ENCODE assay signal across 25 cellular contexts in the genomic region with DNA sequence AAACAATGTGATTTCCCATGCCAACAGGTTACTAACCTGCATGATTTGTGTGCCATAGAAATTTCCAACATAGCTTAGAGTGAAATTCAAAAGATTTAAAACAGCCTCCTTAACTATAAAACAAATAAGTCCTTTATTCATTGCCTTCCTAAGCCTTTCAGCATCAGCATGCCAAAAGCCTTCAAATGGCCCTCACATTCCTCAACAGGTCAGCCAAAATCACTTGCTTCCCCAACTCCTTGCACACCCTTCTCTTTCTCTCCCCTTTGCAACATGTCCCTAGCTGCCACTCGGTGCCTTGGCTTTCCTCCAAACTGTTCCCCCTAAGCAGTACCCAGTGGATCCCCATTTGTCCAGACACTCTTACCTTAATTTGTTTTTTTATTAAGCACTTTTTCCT.
"Had no signal": no experiment of that assay in that cellular context is flagged by ENCODE, and none has a peak within 500 bp of the region (broad histone marks: within the 10 kb centered on the region; RNA-seq: fewer than 3 reads in every experiment).

No MANE protein-coding gene starts in this region.

- H3K27ac Mint-ChIP-seq: immature natural killer cell; naive thymus-derived CD8-positive, alpha-beta T cell; progenitor cell of endocrine pancreas; stimulated activated memory B cell treated with anti-CD40 and anti-IgM and Interleukin-4, amounts not matched to agents 10 μg/mL and 1 μg/mL and 100 μg/mL, for 72 hours; stimulated activated naive CD8-positive, alpha-beta T cell treated with anti-CD3 and anti-CD28 coated beads, Interleukin-15, amount 100 ng/mL, for 72 hours; type B pancreatic cell had no signal

- ATAC-seq: left colon; left lung; lower lobe of right lung; naive thymus-derived CD8-positive, alpha-beta T cell; right lobe of liver; stimulated activated memory B cell treated with anti-CD40 and anti-IgM and Interleukin-4, amounts not matched to agents 10 μg/mL and 1 μg/mL and 100 μg/mL, for 72 hours; stimulated activated naive CD8-positive, alpha-beta T cell treated with anti-CD3 and anti-CD28 coated beads, Interleukin-15, amount 100 ng/mL, for 72 hours had no signal

- H3K9me3 Mint-ChIP-seq: naive thymus-derived CD8-positive, alpha-beta T cell; stimulated activated memory B cell treated with anti-CD40 and anti-IgM and Interleukin-4, amounts not matched to agents 10 μg/mL and 1 μg/mL and 100 μg/mL, for 72 hours; stimulated activated naive CD8-positive, alpha-beta T cell treated with anti-CD3 and anti-CD28 coated beads, Interleukin-15, amount 100 ng/mL, for 72 hours; type B pancreatic cell had no signal

- H3K27ac ChIP-seq: left lung, lower lobe of right lung, ovary, right atrium auricular region, right lobe of liver, tibial nerve, uterus had no signal

- H3K36me3 Mint-ChIP-seq: immature natural killer cell; naive thymus-derived CD8-positive, alpha-beta T cell; stimulated activated memory B cell treated with anti-CD40 and anti-IgM and Interleukin-4, amounts not matched to agents 10 μg/mL and 1 μg/mL and 100 μg/mL, for 72 hours; type B pancreatic cell had no signal

- H3K4me1 ChIP-seq: left lung, lower lobe of right lung, right atrium auricular region, right lobe of liver, tibial nerve, uterus had no signal

- H3K4me1 Mint-ChIP-seq: immature natural killer cell; naive thymus-derived CD8-positive, alpha-beta T cell; stimulated activated memory B cell treated with anti-CD40 and anti-IgM and Interleukin-4, amounts not matched to agents 10 μg/mL and 1 μg/mL and 100 μg/mL, for 72 hours; stimulated activated naive CD8-positive, alpha-beta T cell treated with anti-CD3 and anti-CD28 coated beads, Interleukin-15, amount 100 ng/mL, for 72 hours had no signal

- H3K9me3 ChIP-seq: left lung, lower lobe of right lung, ovary, right atrium auricular region, right lobe of liver, tibial nerve, uterus had no signal

- H3K36me3 ChIP-seq: left lung, lower lobe of right lung, ovary, right atrium auricular region, right lobe of liver, tibial nerve, uterus had no signal

- H3K4me3 ChIP-seq: left lung, lower lobe of right lung, ovary, right atrium auricular region, right lobe of liver, smooth muscle cell, tibial nerve, uterus had no signal

- H3K4me3 Mint-ChIP-seq: immature natural killer cell; naive thymus-derived CD8-positive, alpha-beta T cell; stimulated activated memory B cell treated with anti-CD40 and anti-IgM and Interleukin-4, amounts not matched to agents 10 μg/mL and 1 μg/mL and 100 μg/mL, for 72 hours; stimulated activated naive CD8-positive, alpha-beta T cell treated with anti-CD3 and anti-CD28 coated beads, Interleukin-15, amount 100 ng/mL, for 72 hours; type B pancreatic cell had no signal

- H3K27me3 ChIP-seq: left lung, ovary, right atrium auricular region, right lobe of liver, uterus had no signal

- H3K27me3 Mint-ChIP-seq: stimulated activated naive CD8-positive, alpha-beta T cell treated with anti-CD3 and anti-CD28 coated beads, Interleukin-15, amount 100 ng/mL, for 72 hours; type B pancreatic cell had no signal

- DNase-seq: hippocampal formation; immature natural killer cell; kidney; left colon; left lung; lower lobe of right lung; mammary epithelial cell; mesenchymal stem cell; naive thymus-derived CD8-positive, alpha-beta T cell; ovary; right lobe of liver; stimulated activated CD4-positive, alpha-beta T cell treated with anti-CD3 and anti-CD28 coated beads, Interleukin-1b, Interleukin-23, amount 100 ng/mL, for 48 hours; stimulated activated CD4-positive, alpha-beta T cell treated with anti-CD3 and anti-CD28 coated beads, Interleukin-2, amount 100 ng/mL, for 48 hours; stimulated activated CD4-positive, alpha-beta T cell treated with anti-CD3 and anti-CD28 coated beads, Interleukin-4, amount 100 ng/mL, for 4 hours; stimulated activated CD8-positive, alpha-beta memory T cell treated with anti-CD3 and anti-CD28 coated beads, Interleukin-4, amount 100 ng/mL, for 48 hours; stimulated activated naive CD4-positive, alpha-beta T cell treated with Interleukin-2 at 50 U/mL for 16 hours; stimulated activated naive CD8-positive, alpha-beta T cell treated with anti-CD3 and anti-CD28 coated beads, Interleukin-15, amount 100 ng/mL, for 72 hours; substantia nigra; uterus had no signal
